ENCODE assay signal across 7 cellular contexts in genomic region chr9:130938652-130939404, GRCh38.
A peak's percentile ranks its signal among the peaks of the same experiment; 100 is the strongest.
DNase-seq lines count a peak whose midpoint lies in the region; ATAC-seq and TF ChIP-seq lines count a peak whose summit lies in the region.

FIBCD1 (minus strand) TSS chr9:130939247; CDS start chr9:130938607, 640 bp downstream.

- peak; percentile 25 for TF ChIP-seq CTCF in GM10248 (IDR thresholded peaks at IDR 0.05; ENCODE audit: control extremely low read depth, extremely low read depth, low read depth, missing control alignments)

- H3K27ac Mint-ChIP-seq in stimulated activated effector memory CD8-positive, alpha-beta T cell treated with anti-CD3 and anti-CD28 coated beads, Interleukin-12 subunit alpha, Interleukin-12 subunit beta, amount 100 ng/mL, for 72 hours, result no peak within 1 kb of the TSS

- no peaks in the 10 kb centered on the region for H3K9me3 Mint-ChIP-seq in stimulated activated effector memory CD8-positive, alpha-beta T cell treated with anti-CD3 and anti-CD28 coated beads, Interleukin-12 subunit alpha, Interleukin-12 subunit beta, amount 100 ng/mL, for 72 hours

- POLR2A ChIA-PET in GM10248 (lab: Yijun Ruan, JAX), result no interaction called here

- in situ Hi-C loops in KBM-7 (cut with MboI; ENCODE audit: low pct_unique_long_range_greater_than_20kb, low sequenced_read_pairs), result no loop called here

- peak within 1 kb of the TSS; percentile 55 for H3K4me3 Mint-ChIP-seq in stimulated activated effector memory CD8-positive, alpha-beta T cell treated with anti-CD3 and anti-CD28 coated beads, Interleukin-12 subunit alpha, Interleukin-12 subunit beta, amount 100 ng/mL, for 72 hours

- DNase-seq in GM10248 (ENCODE audit: extremely low spot score) (peak; percentile 65), KBM-7 (peak; percentile 42), hepatic stellate cell (ENCODE audit: low spot score) (peak; percentile 59), NCI-H2107 treated with DMSO at 0.1 percent for 48 hours (lab: John Stamatoyannopoulos, UW; ENCODE audit: unreplicated experiment) (no peak)
- peak; percentile 66 for DNase-seq in activated CD8-positive, alpha-beta memory T cell treated with anti-CD3 and anti-CD28 coated beads, Interleukin-2, amount 50 U/mL, for 48 hours
- peak in 1 of 2 donors; percentile 59 for DNase-seq in stimulated activated effector memory CD8-positive, alpha-beta T cell treated with anti-CD3 and anti-CD28 coated beads, Interleukin-12 subunit alpha, Interleukin-12 subunit beta, amount 100 ng/mL, for 72 hours (ENCODE audit: low spot score in 2 of 2)

- peaks cover 9% of the 10 kb centered on the region for H3K4me1 Mint-ChIP-seq in stimulated activated effector memory CD8-positive, alpha-beta T cell treated with anti-CD3 and anti-CD28 coated beads, Interleukin-12 subunit alpha, Interleukin-12 subunit beta, amount 100 ng/mL, for 72 hours

- CTCF ChIA-PET in GM10248 (lab: Yijun Ruan, JAX), result no interaction called here

- no peak for ATAC-seq in stimulated activated effector memory CD8-positive, alpha-beta T cell treated with anti-CD3 and anti-CD28 coated beads, Interleukin-12 subunit alpha, Interleukin-12 subunit beta, amount 100 ng/mL, for 72 hours
- ATAC-seq in GM19351 (IDR thresholded peaks at IDR 0.05; ENCODE audit: unreplicated experiment), result no peak

- H3K36me3 Mint-ChIP-seq in stimulated activated effector memory CD8-positive, alpha-beta T cell treated with anti-CD3 and anti-CD28 coated beads, Interleukin-12 subunit alpha, Interleukin-12 subunit beta, amount 100 ng/mL, for 72 hours, result no peaks in the 10 kb centered on the region
